ENCODE assay signal across 25 cellular contexts in the genomic region with DNA sequence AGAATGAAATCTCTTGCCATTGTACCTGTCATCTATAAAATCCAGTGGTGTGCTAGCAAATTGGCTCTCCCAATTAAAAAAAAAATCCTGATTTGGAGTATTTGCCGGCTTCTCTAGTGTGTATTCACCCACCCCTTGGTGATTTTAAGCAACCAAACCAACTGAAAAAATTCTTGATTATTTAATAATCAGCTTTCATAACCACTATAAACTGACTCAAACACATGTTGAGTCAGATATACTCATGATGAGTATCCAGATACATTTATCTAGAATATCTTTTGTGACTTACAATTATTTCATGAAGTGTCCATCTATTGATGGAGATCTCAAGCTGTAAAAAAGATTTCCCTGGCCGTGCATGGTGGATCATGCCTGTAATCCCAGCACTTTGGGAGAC.
"Had no signal": no experiment of that assay in that cellular context is flagged by ENCODE, and none has a peak within 500 bp of the region (broad histone marks: within the 10 kb centered on the region; RNA-seq: fewer than 3 reads in every experiment).

No MANE protein-coding gene starts in this region.

- H3K9me3 ChIP-seq: Peyer's patch had no signal

- H3K27me3 ChIP-seq: brain microvascular endothelial cell, cardiac muscle cell, Peyer's patch had no signal

- ATAC-seq: activated CD8-positive, alpha-beta T cell treated with anti-CD3 and anti-CD28 coated beads for 36 hours; activated T-cell treated with anti-CD3 and anti-CD28 coated beads, Interleukin-2, amount 50 U/mL, for 72 hours; activated T-helper 17 cell treated with anti-CD3 and anti-CD28 coated beads, Interleukin-2, amount 50 U/mL, for 72 hours had no signal

- H3K4me3 ChIP-seq: cardiac muscle cell, Peyer's patch had no signal

- H3K27ac ChIP-seq: brain microvascular endothelial cell, cardiac muscle cell, Peyer's patch had no signal

- DNase-seq: activated CD4-positive, alpha-beta T cell treated with anti-CD3 and anti-CD28 coated beads, Interleukin-2, amount 10 ng/mL, durations not matched to agents 24 days and 14 days; activated CD4-positive, alpha-beta T cell treated with anti-CD3 and anti-CD28 coated beads, Interleukin-2, amount 50 U/mL, for 4 hours; activated CD8-positive, alpha-beta T cell treated with anti-CD3 and anti-CD28 coated beads for 36 hours; activated effector memory CD4-positive, alpha-beta T cell treated with anti-CD3 and anti-CD28 coated beads, Interleukin-2, amount 50 U/mL, for 16 hours; activated naive CD4-positive, alpha-beta T cell; activated naive CD4-positive, alpha-beta T cell treated with anti-CD3 and anti-CD28 coated beads, Interleukin-2, amount 50 U/mL, for 16 hours; activated naive CD8-positive, alpha-beta T cell treated with anti-CD3 and anti-CD28 coated beads for 36 hours; activated T-cell treated with anti-CD3 and anti-CD28 coated beads, Interleukin-2, amount 50 U/mL, for 1 hour; activated T-cell treated with anti-CD3 and anti-CD28 coated beads, Interleukin-2, amount 50 U/mL, for 72 hours; amniotic stem cell; aorta; brain microvascular endothelial cell; Kasumi-1; NCI-H1092 treated with DMSO at 0.1 percent for 48 hours; NCI-H1417 treated with DMSO at 0.1 percent for 48 hours; NCI-H1694; NCI-H1930; NCI-H2081 treated with DMSO at 0.1 percent for 48 hours; NCI-H226; NCI-H446 treated with DMSO at 0.1 percent for 48 hours; NCI-H524; Peyer's patch; Right ventricle myocardium superior had no signal

- H3K36me3 ChIP-seq: brain microvascular endothelial cell, cardiac muscle cell, Peyer's patch had no signal

- H3K4me1 ChIP-seq: Peyer's patch had no signal
